ENCODE assay signal across 11 cellular contexts in the genomic region with DNA sequence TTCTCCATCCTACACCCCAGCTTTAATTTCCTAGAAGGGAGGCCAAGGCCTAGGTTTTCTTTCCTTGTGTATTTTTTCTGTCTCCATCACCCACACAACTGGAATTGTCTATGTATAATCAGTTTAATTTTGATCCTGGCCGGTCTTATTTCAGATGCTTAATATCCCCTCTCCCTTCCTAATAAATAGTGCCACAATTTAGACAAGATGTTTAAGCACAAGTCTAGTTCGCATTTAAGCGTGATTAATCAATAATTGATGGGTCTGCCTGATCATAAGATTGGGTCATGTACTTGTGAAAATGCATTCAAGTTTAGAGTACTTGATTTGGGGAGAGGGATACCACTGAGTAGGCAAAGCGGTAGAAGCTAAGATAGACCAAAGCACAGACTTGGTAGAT. TPM values are rescaled to one million over a fixed set of nuclear protein-coding genes. Genes with fewer than 3 reads are reported as not detected.
A peak's percentile ranks its signal among the peaks of the same experiment; 100 is the strongest.
DNase-seq lines count a peak whose midpoint lies in the region; ATAC-seq, FAIRE-seq and TF ChIP-seq lines count a peak whose summit lies in the region.
"Had no signal": no experiment of that assay in that cellular context is flagged by ENCODE, and none has a peak within 500 bp of the region (broad histone marks: within the 10 kb centered on the region; RNA-seq: fewer than 3 reads in every experiment).

No MANE protein-coding gene starts in this region.

- no peaks in the 10 kb centered on the region for H3K36me3 ChIP-seq in right atrium auricular region
- H3K36me3 ChIP-seq in kidney (ENCODE audit: control insufficient read depth in 1 of 2, insufficient read depth in 2 of 2, low read length in 2 of 2): no peaks in the 10 kb centered on the region
- no peaks in the 10 kb centered on the region for H3K36me3 ChIP-seq in A673 (ENCODE audit: insufficient read depth, low read length, poor library complexity, severe bottlenecking)

- CTCF ChIA-PET in A673 (lab: Charles Lee): no interaction called here

- no peak for TF ChIP-seq CTCF in right atrium auricular region (IDR thresholded peaks at IDR 0.05)
- TF ChIP-seq CTCF in astrocyte of the cerebellum (IDR thresholded peaks at IDR 0.05; ENCODE audit: low read depth, low read length, missing control alignments): no peak
- TF ChIP-seq CTCF in kidney (IDR thresholded peaks at IDR 0.05; ENCODE audit: borderline replicate concordance, extremely low read depth, insufficient read depth): no peak
- TF ChIP-seq CTCF in A673 (conservative IDR thresholded peaks at IDR 0.05; ENCODE audit: low read depth, low read length): no peak

- in situ Hi-C loops in astrocyte of the cerebellum (cut with HindIII; ENCODE audit: low sequenced_read_pairs): no loop called here

- H3K27ac ChIP-seq in right atrium auricular region: peak overlapping the region; percentile 98 to 100
- H3K27ac ChIP-seq in kidney (ENCODE audit: low read depth in 2 of 2, low read length in 2 of 2): no peak overlapping the region
- no peak overlapping the region for H3K27ac ChIP-seq in A673 (ENCODE audit: low read depth, low read length, poor library complexity, severe bottlenecking)

- BruUV-seq in A673 (replicated peaks; lab: Mats Ljungman, UMichigan): no TSS peak

- no peak overlapping the region for H3K9ac ChIP-seq in kidney (ENCODE audit: low read length in 2 of 2)

- H3K4me3 ChIP-seq in right atrium auricular region (peak overlapping the region; percentile 9 to 88), astrocyte of the cerebellum (ENCODE audit: low read depth, low read length) (peak overlapping the region; percentile 79), kidney (ENCODE audit: low read length in 2 of 2) (peak overlapping the region; percentile 0 to 94), A673 (ENCODE audit: low read depth, low read length, poor library complexity, severe bottlenecking) (no peak overlapping the region)

- FAIRE-seq in kidney (lab: Jason Lieb, UNC): no peak
- FAIRE-seq: bronchial epithelial cell, small intestine had no signal

- intact Hi-C loops in Right ventricle myocardium inferior (cut with DNase I): loop anchor here (5.0 to 10.0 kb wide), 2 partner anchors 86 to 224 kb away; a partner anchor contains a TSS
- intact Hi-C loops in kidney (cut with DNase I): no loop called here
- intact Hi-C loops in A673 (cut with micrococcal nuclease; ENCODE audit: unreplicated experiment): loop anchor here (5.0 to 10.0 kb wide), 2 partner anchors 84 to 134 kb away; no protein-coding TSS in a partner anchor

- ATAC-seq in Right ventricle myocardium inferior (no peak), GM21360 (IDR thresholded peaks at IDR 0.05; ENCODE audit: unreplicated experiment) (no peak), HG03108 (IDR thresholded peaks at IDR 0.05; ENCODE audit: unreplicated experiment) (no peak)

- H3K9me3 ChIP-seq in right atrium auricular region (no peaks in the 10 kb centered on the region), kidney (ENCODE audit: control insufficient read depth in 1 of 2, low read length in 2 of 2) (no peaks in the 10 kb centered on the region), A673 (ENCODE audit: low read depth, low read length, poor library complexity, severe bottlenecking) (no peaks in the 10 kb centered on the region)

- no peaks in the 10 kb centered on the region for H3K27me3 ChIP-seq in right atrium auricular region
- H3K27me3 ChIP-seq in A673 (replicated peaks; ENCODE audit: insufficient read depth, low read depth, low read length, poor library complexity): no peaks in the 10 kb centered on the region

- DNase-seq in right atrium auricular region (ENCODE audit: low spot score) (no peak), Right ventricle myocardium inferior (ENCODE audit: missing footprints) (no peak), astrocyte of the cerebellum (ENCODE audit: low read depth) (no peak), kidney (no peak), A673 (ENCODE audit: low spot score) (no peak)
- DNase-seq in stimulated activated CD4-positive, alpha-beta T cell treated with anti-CD3 and anti-CD28 coated beads, Interleukin-2, amount 100 ng/mL, for 24 hours: no peak
- DNase-seq: immature natural killer cell, small intestine had no signal

- H3K4me1 ChIP-seq in right atrium auricular region (peaks cover 0 to 44% of the 10 kb centered on the region in 2 donors), kidney (ENCODE audit: control insufficient read depth in 1 of 2, insufficient read depth in 1 of 2, low read depth in 1 of 2, low read length in 2 of 2) (peaks cover 0 to 2% of the 10 kb centered on the region in 2 donors), A673 (ENCODE audit: insufficient read depth, low read length, poor library complexity, severe bottlenecking) (peaks cover 13% of the 10 kb centered on the region)

- POLR2A ChIA-PET in A673 (lab: Charles Lee; ENCODE audit: low non-redundant PET): no interaction called here

RNA-seq across cellular contexts. Expression of a gene that starts 2.4 kb away (rescaled TPM):
- total RNA-seq in right atrium auricular region: 10 to 100 TPM; 43.6 to 52.6 TPM
- 29.8 TPM for total RNA-seq in Right ventricle myocardium inferior
- total RNA-seq in kidney: 43.1 TPM
- 6.0 TPM for polyA plus RNA-seq in kidney (ENCODE audit: insufficient read depth, low read depth, low replicate concordance)
- total RNA-seq in A673 (2021): 13.2 and 14.3 TPM in 2 replicates

Comparison
In these comparisons a context has a peak if more than half of its experiments do, and no peak if none do; other contexts are left out.
1. H3K27ac ChIP-seq: peak in right atrium auricular region (2 of 2); none in kidney (0 of 2) and A673 (single experiment).